11 cellular contexts compared by ENCODE assay signal in genomic region chr15:92968926-92969664, GRCh38.
DNase-seq lines count a peak whose midpoint lies in the region; ATAC-seq and TF ChIP-seq lines count a peak whose summit lies in the region.
"Had no signal": no experiment of that assay in that cellular context is flagged by ENCODE, and none has a peak within 500 bp of the region (broad histone marks: within the 10 kb centered on the region; RNA-seq: fewer than 3 reads in every experiment).

No MANE protein-coding gene starts in this region.

- WGBS in heart left ventricle, 4 donors = 91 to 93% (median 92%) methylated on average over 5 of the region's 5 CpGs

- POLR2A ChIA-PET in T-cell (lab: Charles Lee) = interaction anchor here in 1 of 2 donors (0.8 kb wide), 1 partner anchor 171 kb away, joined by 4 read pairs; no protein-coding TSS in a partner anchor

- H3K27ac ChIP-seq in heart left ventricle (peak overlapping the region in 10 of 12 donors; percentile 9 to 73 (median 28)), rectal smooth muscle tissue (ENCODE audit: low read depth, low read length) (peak overlapping the region; percentile 7)
- H3K27ac ChIP-seq: PC-9 had no signal

- no peak overlapping the region for H3K4me3 Mint-ChIP-seq in T-cell

- H3K36me3 ChIP-seq in heart left ventricle (peaks cover 0 to 97% (median 94%) of the 10 kb centered on the region in 9 donors), rectal smooth muscle tissue (ENCODE audit: control insufficient read depth, insufficient read depth, low read length) (peaks cover 15% of the 10 kb centered on the region)

- TF ChIP-seq POLR2A in heart left ventricle (IDR thresholded peaks at IDR 0.05) = no peak

- peaks cover 38 to 52% (median 41%) of the 10 kb centered on the region in 3 donors for H3K4me1 Mint-ChIP-seq in T-cell

- DNase-seq in T-cell (no peak), heart left ventricle (no peak), glomerular visceral epithelial cell (ENCODE audit: extremely low spot score) (no peak), NCI-H2081 treated with DMSO at 0.1 percent for 48 hours (lab: John Stamatoyannopoulos, UW) (no peak)
- DNase-seq: activated CD8-positive, alpha-beta memory T cell treated with anti-CD3 and anti-CD28 coated beads, Interleukin-2, amount 50 U/mL, for 4 hours; PC-9; stimulated activated naive CD4-positive, alpha-beta T cell treated with Interleukin-2 at 50 U/mL for 16 hours had no signal

- peaks cover 77% of the 10 kb centered on the region for H3K36me3 Mint-ChIP-seq in T-cell

- H3K4me3 ChIP-seq in heart left ventricle = no peak overlapping the region
- H3K4me3 ChIP-seq in rectal smooth muscle tissue (ENCODE audit: low read length) = no peak overlapping the region
- H3K4me3 ChIP-seq: PC-9 had no signal

- no peaks in the 10 kb centered on the region for H3K27me3 Mint-ChIP-seq in T-cell

- CTCF ChIA-PET in T-cell (lab: Charles Lee) = interaction anchor here in 1 of 2 donors (0.6 to 1.0 kb wide), 2 partner anchors 61 to 118 kb away, joined by 3 to 4 read pairs; no protein-coding TSS in a partner anchor

- no peaks in the 10 kb centered on the region for H3K9me3 Mint-ChIP-seq in T-cell

- intact Hi-C loops in heart left ventricle (cut with DNase I) = no loop called here

- TF ChIP-seq CTCF in GM12872 (IDR thresholded peaks at IDR 0.05; ENCODE audit: insufficient read depth, low read depth, low read length) = peak; percentile 9; the same call in 1 of the 3 replicates
- peak in 2 of 12 donors; percentile 9 to 19 for TF ChIP-seq CTCF in heart left ventricle (IDR thresholded peaks at IDR 0.05)

- peak in 2 of 4 experiments; percentile 27 to 36 for ATAC-seq in T-cell (replicated peaks in 1 of 4)
- peak; percentile 43 to 61 (median 49) for ATAC-seq in heart left ventricle
- no peak for ATAC-seq in GM21723 (IDR thresholded peaks at IDR 0.05; ENCODE audit: unreplicated experiment)
- no peak for ATAC-seq in HG02759 (IDR thresholded peaks at IDR 0.05; ENCODE audit: unreplicated experiment)

- H3K27me3 ChIP-seq in heart left ventricle (no peaks in the 10 kb centered on the region), rectal smooth muscle tissue (ENCODE audit: control insufficient read depth, insufficient read depth, low read length) (no peaks in the 10 kb centered on the region)

- H3K9ac ChIP-seq in rectal smooth muscle tissue (ENCODE audit: low read length) = no peak overlapping the region

- no peaks in the 10 kb centered on the region for H3K9me3 ChIP-seq in heart left ventricle

- H3K27ac Mint-ChIP-seq in T-cell = peak overlapping the region; percentile 20 to 58

- H3K4me1 ChIP-seq in heart left ventricle = peaks cover 0 to 37% (median 14%) of the 10 kb centered on the region in 12 donors
- H3K4me1 ChIP-seq in rectal smooth muscle tissue (ENCODE audit: control insufficient read depth, insufficient read depth, low read length) = peaks cover 6% of the 10 kb centered on the region

Comparison
In these comparisons a context has a peak if more than half of its experiments do, and no peak if none do; other contexts are left out.
1. ATAC-seq: peak in heart left ventricle (4 of 4); none in GM21723 (single experiment) and HG02759 (single experiment).